ENCODE assay signal across 9 cellular contexts in the genomic region with DNA sequence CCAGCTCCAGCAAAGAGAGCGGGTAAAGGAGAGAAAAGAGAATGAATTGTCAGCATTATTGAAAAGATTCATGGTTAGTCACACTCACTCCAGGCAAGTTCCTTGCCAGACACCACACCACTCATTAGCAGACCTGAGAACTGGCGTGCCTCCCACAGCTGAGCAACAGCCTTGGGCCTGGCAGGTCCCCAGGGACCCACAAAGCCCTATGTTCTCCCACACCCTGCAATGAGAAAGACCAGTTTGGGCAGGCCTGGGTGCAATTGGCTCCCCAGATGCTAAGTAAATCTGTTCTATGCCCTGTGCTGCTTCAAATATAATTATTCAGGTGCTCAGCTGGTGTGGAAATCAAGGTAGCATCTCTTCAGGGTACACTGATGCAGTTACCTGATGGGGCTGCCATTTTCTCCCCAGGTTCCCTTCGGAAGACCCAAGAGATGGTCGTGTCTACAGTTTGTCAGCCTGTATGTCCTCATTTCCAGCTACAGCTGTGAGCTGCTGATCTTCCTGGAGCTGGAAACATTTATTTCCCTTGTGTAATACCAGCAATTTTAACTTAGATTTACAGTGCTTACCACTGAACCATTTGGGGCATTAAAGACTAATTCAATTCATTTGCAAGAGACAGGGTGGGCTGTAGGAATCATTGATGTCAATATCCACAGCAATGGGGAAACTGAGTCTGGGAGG.
DNase-seq lines count a peak whose midpoint lies in the region; ATAC-seq and TF ChIP-seq lines count a peak whose summit lies in the region.
"Had no signal": no experiment of that assay in that cellular context is flagged by ENCODE, and none has a peak within 500 bp of the region (broad histone marks: within the 10 kb centered on the region; RNA-seq: fewer than 3 reads in every experiment).

No MANE protein-coding gene starts in this region.

- H3K4me1 Mint-ChIP-seq in activated T-helper 1 cell treated with anti-CD3 and anti-CD28 coated beads, Interleukin-12 subunit alpha, Interleukin-12 subunit beta, Interleukin-2, Interleukin-4 antibody, amounts not matched to agents 30 ng/mL and 10 ng/mL and 1 ng/mL, durations not matched to agents 14 hours and 24 hours and 36 hours (ENCODE audit: low read depth): peaks cover 49% of the 10 kb centered on the region
- H3K4me1 Mint-ChIP-seq in neural progenitor cell: peaks cover 11% of the 10 kb centered on the region

- TF ChIP-seq CTCF in neural progenitor cell (IDR thresholded peaks at IDR 0.05): no peak

- peak overlapping the region; percentile 37 for H3K27ac Mint-ChIP-seq in activated T-helper 1 cell treated with anti-CD3 and anti-CD28 coated beads, Interleukin-12 subunit alpha, Interleukin-12 subunit beta, Interleukin-2, Interleukin-4 antibody, amounts not matched to agents 30 ng/mL and 10 ng/mL and 1 ng/mL, durations not matched to agents 14 hours and 24 hours and 36 hours
- no peak overlapping the region for H3K27ac Mint-ChIP-seq in neural progenitor cell

- peak; percentile 71 for DNase-seq in DMS79 treated with DMSO at 0.1 percent for 48 hours (lab: John Stamatoyannopoulos, UW)
- no peak for DNase-seq in activated T-helper 1 cell treated with anti-CD3 and anti-CD28 coated beads, Interleukin-12 subunit alpha, Interleukin-12 subunit beta, Interleukin-2, Interleukin-4 antibody, amounts not matched to agents 30 ng/mL and 10 ng/mL and 1 ng/mL, durations not matched to agents 14 hours and 24 hours and 36 hours (ENCODE audit: low spot score)
- DNase-seq in midbrain (lab: John Stamatoyannopoulos, UW): peak; percentile 27
- DNase-seq in neural progenitor cell (ENCODE audit: low spot score): no peak
- no peak for DNase-seq in iPS-NIHi7 (ENCODE audit: extremely low spot score)
- DNase-seq in GDM1 (lab: John Stamatoyannopoulos, UW): no peak

- no peaks in the 10 kb centered on the region for H3K36me3 Mint-ChIP-seq in activated T-helper 1 cell treated with anti-CD3 and anti-CD28 coated beads, Interleukin-12 subunit alpha, Interleukin-12 subunit beta, Interleukin-2, Interleukin-4 antibody, amounts not matched to agents 30 ng/mL and 10 ng/mL and 1 ng/mL, durations not matched to agents 14 hours and 24 hours and 36 hours (ENCODE audit: low read depth)
- H3K36me3 Mint-ChIP-seq in neural progenitor cell: no peaks in the 10 kb centered on the region

- H3K27me3 Mint-ChIP-seq in activated T-helper 1 cell treated with anti-CD3 and anti-CD28 coated beads, Interleukin-12 subunit alpha, Interleukin-12 subunit beta, Interleukin-2, Interleukin-4 antibody, amounts not matched to agents 30 ng/mL and 10 ng/mL and 1 ng/mL, durations not matched to agents 14 hours and 24 hours and 36 hours (ENCODE audit: insufficient read depth): no peaks in the 10 kb centered on the region
- peaks cover 2% of the 10 kb centered on the region for H3K27me3 Mint-ChIP-seq in neural progenitor cell (ENCODE audit: insufficient read depth, low read depth)

- no peaks in the 10 kb centered on the region for H3K27me3 ChIP-seq in neural progenitor cell
- H3K27me3 ChIP-seq: gastrocnemius medialis had no signal

- H3F3A ChIP-seq in neural progenitor cell (ENCODE audit: low read depth): no peaks in the 10 kb centered on the region

- no peaks in the 10 kb centered on the region for H3K36me3 ChIP-seq in neural progenitor cell
- H3K36me3 ChIP-seq: gastrocnemius medialis had no signal

- no peak overlapping the region for H3K4me3 Mint-ChIP-seq in activated T-helper 1 cell treated with anti-CD3 and anti-CD28 coated beads, Interleukin-12 subunit alpha, Interleukin-12 subunit beta, Interleukin-2, Interleukin-4 antibody, amounts not matched to agents 30 ng/mL and 10 ng/mL and 1 ng/mL, durations not matched to agents 14 hours and 24 hours and 36 hours
- no peak overlapping the region for H3K4me3 Mint-ChIP-seq in neural progenitor cell

- H3K4me1 ChIP-seq in neural progenitor cell: no peaks in the 10 kb centered on the region
- H3K4me1 ChIP-seq: gastrocnemius medialis had no signal

- no peak overlapping the region for H3K9ac ChIP-seq in neural progenitor cell

- ATAC-seq in GM19372 (IDR thresholded peaks at IDR 0.05; ENCODE audit: low read depth, unreplicated experiment) (peak; percentile 74), HG03442 (IDR thresholded peaks at IDR 0.05; ENCODE audit: unreplicated experiment) (peak; percentile 67)

- H3K9me3 Mint-ChIP-seq in activated T-helper 1 cell treated with anti-CD3 and anti-CD28 coated beads, Interleukin-12 subunit alpha, Interleukin-12 subunit beta, Interleukin-2, Interleukin-4 antibody, amounts not matched to agents 30 ng/mL and 10 ng/mL and 1 ng/mL, durations not matched to agents 14 hours and 24 hours and 36 hours: no peaks in the 10 kb centered on the region
- no peaks in the 10 kb centered on the region for H3K9me3 Mint-ChIP-seq in neural progenitor cell

- no peak overlapping the region for H2AFZ ChIP-seq in neural progenitor cell (replicated peaks)

- no peak overlapping the region for H3K4me3 ChIP-seq in neural progenitor cell
- H3K4me3 ChIP-seq: gastrocnemius medialis had no signal

- intact Hi-C loops in activated T-helper 1 cell treated with anti-CD3 and anti-CD28 coated beads, Interleukin-12 subunit alpha, Interleukin-12 subunit beta, Interleukin-2, Interleukin-4 antibody, amounts not matched to agents 30 ng/mL and 10 ng/mL and 1 ng/mL, durations not matched to agents 14 hours and 24 hours and 36 hours (cut with micrococcal nuclease): loop anchor here (1.0 to 10.0 kb wide), 2 partner anchors 34 to 376 kb away; no protein-coding TSS in a partner anchor

- no peaks in the 10 kb centered on the region for H3K9me3 ChIP-seq in neural progenitor cell (ENCODE audit: low read depth)
- H3K9me3 ChIP-seq: gastrocnemius medialis had no signal

- H3K27ac ChIP-seq in neural progenitor cell: no peak overlapping the region

- H4K20me1 ChIP-seq in neural progenitor cell (ENCODE audit: low read depth): no peaks in the 10 kb centered on the region

- no peak overlapping the region for H3K4me2 ChIP-seq in neural progenitor cell

- H3K79me2 ChIP-seq in neural progenitor cell (ENCODE audit: low read depth): no peaks in the 10 kb centered on the region

Comparison
In these comparisons a context has a peak if more than half of its experiments do, and no peak if none do; other contexts are left out.
1. DNase-seq: peak in DMS79 treated with DMSO at 0.1 percent for 48 hours (single experiment) and midbrain (single experiment); none in activated T-helper 1 cell treated with anti-CD3 and anti-CD28 coated beads, Interleukin-12 subunit alpha, Interleukin-12 subunit beta, Interleukin-2, Interleukin-4 antibody, amounts not matched to agents 30 ng/mL and 10 ng/mL and 1 ng/mL, durations not matched to agents 14 hours and 24 hours and 36 hours (single experiment), neural progenitor cell (single experiment), iPS-NIHi7 (single experiment) and GDM1 (single experiment).